In the genomic region with DNA sequence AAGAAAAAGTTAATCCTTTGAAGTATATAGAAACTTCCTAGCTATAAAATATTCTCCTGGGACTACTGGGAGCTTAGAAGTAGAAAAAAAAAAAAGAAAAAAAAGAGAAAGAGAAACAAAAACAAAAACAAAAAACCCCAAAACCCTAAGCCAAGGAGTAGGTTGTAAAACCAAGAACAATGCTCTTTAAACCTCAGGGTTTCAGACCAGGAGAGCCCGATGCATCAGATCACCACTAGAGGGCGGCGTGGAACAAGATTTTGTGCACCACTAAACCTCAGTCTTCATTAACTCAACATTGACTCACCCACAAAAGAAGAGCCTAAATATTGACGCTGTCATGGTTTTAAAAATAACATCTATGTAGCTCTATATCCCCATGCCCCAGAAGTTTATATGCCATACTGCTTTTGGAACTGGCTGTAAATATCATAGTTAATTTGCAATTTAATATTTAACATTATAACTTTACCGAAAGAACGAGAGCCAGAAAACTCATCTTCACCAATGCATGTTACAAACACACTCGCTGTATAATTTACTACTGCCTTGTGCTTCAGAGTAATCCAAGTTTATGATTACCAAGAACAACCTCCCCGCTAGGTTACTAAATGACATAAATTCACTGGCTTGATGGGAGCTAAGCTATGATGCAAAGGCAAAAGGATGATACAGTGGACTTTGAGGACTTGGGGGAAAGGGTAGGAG, we compare ENCODE assay signal across 1 cellular context.
TF ChIP-seq lines count a peak whose summit lies in the region.

No MANE protein-coding gene starts in this region.

TF ChIP-seq in K562, 482 proteins besides CTCF, POLR2A, EP300 and RAD21 (continued from another document and continues in another):
- no peak for TF ChIP-seq POLR2AphosphoS2 (IDR thresholded peaks at IDR 0.05; ENCODE audit: low read length)
- TF ChIP-seq, protein P1, sequence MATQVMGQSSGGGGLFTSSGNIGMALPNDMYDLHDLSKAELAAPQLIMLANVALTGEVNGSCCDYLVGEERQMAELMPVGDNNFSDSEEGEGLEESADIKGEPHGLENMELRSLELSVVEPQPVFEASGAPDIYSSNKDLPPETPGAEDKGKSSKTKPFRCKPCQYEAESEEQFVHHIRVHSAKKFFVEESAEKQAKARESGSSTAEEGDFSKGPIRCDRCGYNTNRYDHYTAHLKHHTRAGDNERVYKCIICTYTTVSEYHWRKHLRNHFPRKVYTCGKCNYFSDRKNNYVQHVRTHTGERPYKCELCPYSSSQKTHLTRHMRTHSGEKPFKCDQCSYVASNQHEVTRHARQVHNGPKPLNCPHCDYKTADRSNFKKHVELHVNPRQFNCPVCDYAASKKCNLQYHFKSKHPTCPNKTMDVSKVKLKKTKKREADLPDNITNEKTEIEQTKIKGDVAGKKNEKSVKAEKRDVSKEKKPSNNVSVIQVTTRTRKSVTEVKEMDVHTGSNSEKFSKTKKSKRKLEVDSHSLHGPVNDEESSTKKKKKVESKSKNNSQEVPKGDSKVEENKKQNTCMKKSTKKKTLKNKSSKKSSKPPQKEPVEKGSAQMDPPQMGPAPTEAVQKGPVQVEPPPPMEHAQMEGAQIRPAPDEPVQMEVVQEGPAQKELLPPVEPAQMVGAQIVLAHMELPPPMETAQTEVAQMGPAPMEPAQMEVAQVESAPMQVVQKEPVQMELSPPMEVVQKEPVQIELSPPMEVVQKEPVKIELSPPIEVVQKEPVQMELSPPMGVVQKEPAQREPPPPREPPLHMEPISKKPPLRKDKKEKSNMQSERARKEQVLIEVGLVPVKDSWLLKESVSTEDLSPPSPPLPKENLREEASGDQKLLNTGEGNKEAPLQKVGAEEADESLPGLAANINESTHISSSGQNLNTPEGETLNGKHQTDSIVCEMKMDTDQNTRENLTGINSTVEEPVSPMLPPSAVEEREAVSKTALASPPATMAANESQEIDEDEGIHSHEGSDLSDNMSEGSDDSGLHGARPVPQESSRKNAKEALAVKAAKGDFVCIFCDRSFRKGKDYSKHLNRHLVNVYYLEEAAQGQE (CRISPR knock-in tag; IDR thresholded peaks at IDR 0.05; ENCODE audit: low read depth), result no peak
- TF ChIP-seq MTA2 (IDR thresholded peaks at IDR 0.05; ENCODE audit: low read depth), result peak; percentile 53; the same call in 1 of the 2 replicates
- TF ChIP-seq TRIM28 (IDR thresholded peaks at IDR 0.05), result peak; percentile 35; the same call in 1 of the 2 replicates
- TF ChIP-seq, protein P2, sequence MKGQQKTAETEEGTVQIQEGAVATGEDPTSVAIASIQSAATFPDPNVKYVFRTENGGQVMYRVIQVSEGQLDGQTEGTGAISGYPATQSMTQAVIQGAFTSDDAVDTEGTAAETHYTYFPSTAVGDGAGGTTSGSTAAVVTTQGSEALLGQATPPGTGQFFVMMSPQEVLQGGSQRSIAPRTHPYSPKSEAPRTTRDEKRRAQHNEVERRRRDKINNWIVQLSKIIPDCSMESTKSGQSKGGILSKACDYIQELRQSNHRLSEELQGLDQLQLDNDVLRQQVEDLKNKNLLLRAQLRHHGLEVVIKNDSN (CRISPR knock-in tag; IDR thresholded peaks at IDR 0.05), result no peak
- no peak for TF ChIP-seq ERF (CRISPR knock-in tag; IDR thresholded peaks at IDR 0.05)
- TF ChIP-seq, protein P3, sequence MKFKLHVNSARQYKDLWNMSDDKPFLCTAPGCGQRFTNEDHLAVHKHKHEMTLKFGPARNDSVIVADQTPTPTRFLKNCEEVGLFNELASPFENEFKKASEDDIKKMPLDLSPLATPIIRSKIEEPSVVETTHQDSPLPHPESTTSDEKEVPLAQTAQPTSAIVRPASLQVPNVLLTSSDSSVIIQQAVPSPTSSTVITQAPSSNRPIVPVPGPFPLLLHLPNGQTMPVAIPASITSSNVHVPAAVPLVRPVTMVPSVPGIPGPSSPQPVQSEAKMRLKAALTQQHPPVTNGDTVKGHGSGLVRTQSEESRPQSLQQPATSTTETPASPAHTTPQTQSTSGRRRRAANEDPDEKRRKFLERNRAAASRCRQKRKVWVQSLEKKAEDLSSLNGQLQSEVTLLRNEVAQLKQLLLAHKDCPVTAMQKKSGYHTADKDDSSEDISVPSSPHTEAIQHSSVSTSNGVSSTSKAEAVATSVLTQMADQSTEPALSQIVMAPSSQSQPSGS (CRISPR knock-in tag; IDR thresholded peaks at IDR 0.05), result no peak
- TF ChIP-seq, protein P4, sequence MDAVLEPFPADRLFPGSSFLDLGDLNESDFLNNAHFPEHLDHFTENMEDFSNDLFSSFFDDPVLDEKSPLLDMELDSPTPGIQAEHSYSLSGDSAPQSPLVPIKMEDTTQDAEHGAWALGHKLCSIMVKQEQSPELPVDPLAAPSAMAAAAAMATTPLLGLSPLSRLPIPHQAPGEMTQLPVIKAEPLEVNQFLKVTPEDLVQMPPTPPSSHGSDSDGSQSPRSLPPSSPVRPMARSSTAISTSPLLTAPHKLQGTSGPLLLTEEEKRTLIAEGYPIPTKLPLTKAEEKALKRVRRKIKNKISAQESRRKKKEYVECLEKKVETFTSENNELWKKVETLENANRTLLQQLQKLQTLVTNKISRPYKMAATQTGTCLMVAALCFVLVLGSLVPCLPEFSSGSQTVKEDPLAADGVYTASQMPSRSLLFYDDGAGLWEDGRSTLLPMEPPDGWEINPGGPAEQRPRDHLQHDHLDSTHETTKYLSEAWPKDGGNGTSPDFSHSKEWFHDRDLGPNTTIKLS (IDR thresholded peaks at IDR 0.05; ENCODE audit: borderline replicate concordance, low read depth), result no peak
- no peak; the same call in 1 of the 2 replicates for TF ChIP-seq TAL1 (IDR thresholded peaks at IDR 0.05)
- no peak for TF ChIP-seq ZNF133 (CRISPR knock-in tag; IDR thresholded peaks at IDR 0.05)
- no peak for TF ChIP-seq BRD4 (IDR thresholded peaks at IDR 0.05)
- TF ChIP-seq PTRF (tag; IDR thresholded peaks at IDR 0.05), result no peak
- TF ChIP-seq, protein P5, sequence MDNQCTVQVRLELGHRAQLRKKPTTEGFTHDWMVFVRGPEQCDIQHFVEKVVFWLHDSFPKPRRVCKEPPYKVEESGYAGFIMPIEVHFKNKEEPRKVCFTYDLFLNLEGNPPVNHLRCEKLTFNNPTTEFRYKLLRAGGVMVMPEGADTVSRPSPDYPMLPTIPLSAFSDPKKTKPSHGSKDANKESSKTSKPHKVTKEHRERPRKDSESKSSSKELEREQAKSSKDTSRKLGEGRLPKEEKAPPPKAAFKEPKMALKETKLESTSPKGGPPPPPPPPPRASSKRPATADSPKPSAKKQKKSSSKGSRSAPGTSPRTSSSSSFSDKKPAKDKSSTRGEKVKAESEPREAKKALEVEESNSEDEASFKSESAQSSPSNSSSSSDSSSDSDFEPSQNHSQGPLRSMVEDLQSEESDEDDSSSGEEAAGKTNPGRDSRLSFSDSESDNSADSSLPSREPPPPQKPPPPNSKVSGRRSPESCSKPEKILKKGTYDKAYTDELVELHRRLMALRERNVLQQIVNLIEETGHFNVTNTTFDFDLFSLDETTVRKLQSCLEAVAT (IDR thresholded peaks at IDR 0.05), result peak; percentile 73 to 85; a peak in 3 of 4 replicates
- peak; percentile 49; the same call in 1 of the 2 replicates for TF ChIP-seq JUND (IDR thresholded peaks at IDR 0.05; ENCODE audit: borderline replicate concordance, low read depth, low read length)
- no peak; the same call in 1 of the 3 replicates for TF ChIP-seq JUND (tag; IDR thresholded peaks at IDR 0.05; ENCODE audit: borderline replicate concordance, low read depth, low read length)
- TF ChIP-seq CBFB (CRISPR knock-in tag; IDR thresholded peaks at IDR 0.05), result no peak
- no peak for TF ChIP-seq ILK (tag; IDR thresholded peaks at IDR 0.05; ENCODE audit: borderline replicate concordance, low read depth)
- TF ChIP-seq ZNF561 (CRISPR knock-in tag; conservative IDR thresholded peaks at IDR 0.05), result no peak
- TF ChIP-seq, protein P6, sequence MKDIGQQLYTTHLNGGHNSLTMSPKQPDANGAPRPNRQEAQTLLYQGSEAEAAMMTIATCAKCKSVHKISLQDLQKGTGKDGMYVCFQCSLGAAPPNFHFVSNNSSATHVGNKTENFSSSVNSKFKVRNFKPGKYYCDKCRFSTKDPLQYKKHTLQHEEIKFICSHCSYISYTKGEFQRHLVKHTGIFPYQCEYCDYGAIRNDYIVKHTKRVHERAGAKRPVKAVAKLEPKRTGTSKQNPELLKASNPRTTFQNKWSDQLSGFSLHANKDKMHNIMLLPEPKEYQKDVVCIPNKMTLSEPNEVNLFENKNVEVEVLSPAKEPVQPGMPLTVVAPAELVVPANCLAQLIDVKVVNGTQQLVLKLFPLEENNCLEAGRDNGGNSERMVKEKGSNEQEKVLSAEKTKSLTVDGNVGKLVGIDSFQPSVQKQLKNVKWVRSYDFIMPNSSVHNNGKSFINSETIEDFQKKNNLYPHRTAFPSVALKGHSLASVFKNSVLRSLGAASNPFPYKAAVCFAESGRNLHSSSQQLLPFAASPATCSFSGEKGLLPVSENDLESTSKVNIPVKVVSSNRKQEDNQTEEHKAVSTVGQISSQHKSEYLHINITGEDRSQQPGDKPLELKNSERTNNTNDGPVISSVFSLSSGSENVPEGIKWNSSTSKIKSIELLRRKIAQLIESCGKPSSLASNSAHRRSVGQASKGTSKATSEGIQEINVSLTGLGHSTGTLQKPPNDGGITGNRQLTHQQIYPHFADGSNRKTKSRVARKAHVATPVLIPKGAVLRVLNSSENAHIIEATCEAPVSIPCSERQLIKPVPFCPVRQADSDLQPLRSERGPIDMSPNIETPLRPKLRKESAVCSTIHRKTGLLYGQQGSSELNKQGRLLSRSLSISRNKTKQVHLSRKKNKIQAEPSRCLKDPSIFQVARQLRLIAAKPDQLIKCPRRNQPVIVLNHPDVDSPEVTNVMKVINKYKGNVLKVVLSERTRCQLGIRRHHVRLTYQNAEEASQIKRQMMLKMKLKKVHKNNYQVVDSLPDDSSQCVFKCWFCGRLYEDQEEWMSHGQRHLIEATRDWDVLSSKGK (CRISPR knock-in tag; IDR thresholded peaks at IDR 0.05), result no peak
- peak; percentile 85 to 91 for TF ChIP-seq ARNT (IDR thresholded peaks at IDR 0.05)
- TF ChIP-seq CREB1 (IDR thresholded peaks at IDR 0.05), result no peak
- no peak for TF ChIP-seq CREB1 (CRISPR knock-in tag; IDR thresholded peaks at IDR 0.05)
- TF ChIP-seq, protein P7, sequence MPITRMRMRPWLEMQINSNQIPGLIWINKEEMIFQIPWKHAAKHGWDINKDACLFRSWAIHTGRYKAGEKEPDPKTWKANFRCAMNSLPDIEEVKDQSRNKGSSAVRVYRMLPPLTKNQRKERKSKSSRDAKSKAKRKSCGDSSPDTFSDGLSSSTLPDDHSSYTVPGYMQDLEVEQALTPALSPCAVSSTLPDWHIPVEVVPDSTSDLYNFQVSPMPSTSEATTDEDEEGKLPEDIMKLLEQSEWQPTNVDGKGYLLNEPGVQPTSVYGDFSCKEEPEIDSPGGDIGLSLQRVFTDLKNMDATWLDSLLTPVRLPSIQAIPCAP (CRISPR knock-in tag; IDR thresholded peaks at IDR 0.05; ENCODE audit: borderline replicate concordance), result no peak
- no peak for TF ChIP-seq ATF7 (IDR thresholded peaks at IDR 0.05)
- TF ChIP-seq CBX3 (IDR thresholded peaks at IDR 0.05; ENCODE audit: borderline replicate concordance in 1 of 2, low read length in 2 of 2), result peak in 1 of 2 experiments; percentile 76; a peak in 1 of 3 replicates
- no peak for TF ChIP-seq SNRNP70 (optimal IDR thresholded peaks at IDR 0.05; ENCODE audit: low read depth, low read length)
- 0 out of 2 replicates have a peak, but pooled peaks have one; percentile 47 for TF ChIP-seq SMARCE1 (IDR thresholded peaks at IDR 0.05)
- peak; percentile 45; the same call in 1 of the 2 replicates for TF ChIP-seq NCOA1 (IDR thresholded peaks at IDR 0.05; ENCODE audit: low read depth)
- TF ChIP-seq, protein P8, sequence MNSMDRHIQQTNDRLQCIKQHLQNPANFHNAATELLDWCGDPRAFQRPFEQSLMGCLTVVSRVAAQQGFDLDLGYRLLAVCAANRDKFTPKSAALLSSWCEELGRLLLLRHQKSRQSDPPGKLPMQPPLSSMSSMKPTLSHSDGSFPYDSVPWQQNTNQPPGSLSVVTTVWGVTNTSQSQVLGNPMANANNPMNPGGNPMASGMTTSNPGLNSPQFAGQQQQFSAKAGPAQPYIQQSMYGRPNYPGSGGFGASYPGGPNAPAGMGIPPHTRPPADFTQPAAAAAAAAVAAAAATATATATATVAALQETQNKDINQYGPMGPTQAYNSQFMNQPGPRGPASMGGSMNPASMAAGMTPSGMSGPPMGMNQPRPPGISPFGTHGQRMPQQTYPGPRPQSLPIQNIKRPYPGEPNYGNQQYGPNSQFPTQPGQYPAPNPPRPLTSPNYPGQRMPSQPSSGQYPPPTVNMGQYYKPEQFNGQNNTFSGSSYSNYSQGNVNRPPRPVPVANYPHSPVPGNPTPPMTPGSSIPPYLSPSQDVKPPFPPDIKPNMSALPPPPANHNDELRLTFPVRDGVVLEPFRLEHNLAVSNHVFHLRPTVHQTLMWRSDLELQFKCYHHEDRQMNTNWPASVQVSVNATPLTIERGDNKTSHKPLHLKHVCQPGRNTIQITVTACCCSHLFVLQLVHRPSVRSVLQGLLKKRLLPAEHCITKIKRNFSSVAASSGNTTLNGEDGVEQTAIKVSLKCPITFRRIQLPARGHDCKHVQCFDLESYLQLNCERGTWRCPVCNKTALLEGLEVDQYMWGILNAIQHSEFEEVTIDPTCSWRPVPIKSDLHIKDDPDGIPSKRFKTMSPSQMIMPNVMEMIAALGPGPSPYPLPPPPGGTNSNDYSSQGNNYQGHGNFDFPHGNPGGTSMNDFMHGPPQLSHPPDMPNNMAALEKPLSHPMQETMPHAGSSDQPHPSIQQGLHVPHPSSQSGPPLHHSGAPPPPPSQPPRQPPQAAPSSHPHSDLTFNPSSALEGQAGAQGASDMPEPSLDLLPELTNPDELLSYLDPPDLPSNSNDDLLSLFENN (IDR thresholded peaks at IDR 0.05; ENCODE audit: low read depth in 2 of 2, low read length in 2 of 2), result no peak
- TF ChIP-seq, protein P9, sequence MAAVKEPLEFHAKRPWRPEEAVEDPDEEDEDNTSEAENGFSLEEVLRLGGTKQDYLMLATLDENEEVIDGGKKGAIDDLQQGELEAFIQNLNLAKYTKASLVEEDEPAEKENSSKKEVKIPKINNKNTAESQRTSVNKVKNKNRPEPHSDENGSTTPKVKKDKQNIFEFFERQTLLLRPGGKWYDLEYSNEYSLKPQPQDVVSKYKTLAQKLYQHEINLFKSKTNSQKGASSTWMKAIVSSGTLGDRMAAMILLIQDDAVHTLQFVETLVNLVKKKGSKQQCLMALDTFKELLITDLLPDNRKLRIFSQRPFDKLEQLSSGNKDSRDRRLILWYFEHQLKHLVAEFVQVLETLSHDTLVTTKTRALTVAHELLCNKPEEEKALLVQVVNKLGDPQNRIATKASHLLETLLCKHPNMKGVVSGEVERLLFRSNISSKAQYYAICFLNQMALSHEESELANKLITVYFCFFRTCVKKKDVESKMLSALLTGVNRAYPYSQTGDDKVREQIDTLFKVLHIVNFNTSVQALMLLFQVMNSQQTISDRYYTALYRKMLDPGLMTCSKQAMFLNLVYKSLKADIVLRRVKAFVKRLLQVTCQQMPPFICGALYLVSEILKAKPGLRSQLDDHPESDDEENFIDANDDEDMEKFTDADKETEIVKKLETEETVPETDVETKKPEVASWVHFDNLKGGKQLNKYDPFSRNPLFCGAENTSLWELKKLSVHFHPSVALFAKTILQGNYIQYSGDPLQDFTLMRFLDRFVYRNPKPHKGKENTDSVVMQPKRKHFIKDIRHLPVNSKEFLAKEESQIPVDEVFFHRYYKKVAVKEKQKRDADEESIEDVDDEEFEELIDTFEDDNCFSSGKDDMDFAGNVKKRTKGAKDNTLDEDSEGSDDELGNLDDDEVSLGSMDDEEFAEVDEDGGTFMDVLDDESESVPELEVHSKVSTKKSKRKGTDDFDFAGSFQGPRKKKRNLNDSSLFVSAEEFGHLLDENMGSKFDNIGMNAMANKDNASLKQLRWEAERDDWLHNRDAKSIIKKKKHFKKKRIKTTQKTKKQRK (IDR thresholded peaks at IDR 0.05; ENCODE audit: borderline replicate concordance, low read depth, low read length), result no peak
- no peak for TF ChIP-seq ZNF253 (CRISPR knock-in tag; conservative IDR thresholded peaks at IDR 0.05)
- TF ChIP-seq SMARCA5 (IDR thresholded peaks at IDR 0.05), result peak; percentile 98
- no peak for TF ChIP-seq ZNF212 (CRISPR knock-in tag; IDR thresholded peaks at IDR 0.05)
- no peak for TF ChIP-seq ZNF668 (CRISPR knock-in tag; IDR thresholded peaks at IDR 0.05)
- TF ChIP-seq NFIC (IDR thresholded peaks at IDR 0.05), result 0 out of 2 replicates have a peak, but pooled peaks have one; percentile 5
- no peak for TF ChIP-seq FIP1L1 (IDR thresholded peaks at IDR 0.05; ENCODE audit: low read depth, low read length, poor library complexity, severe bottlenecking)
- TF ChIP-seq PHB (CRISPR knock-in tag; IDR thresholded peaks at IDR 0.05), result no peak
